In genomic region chr18:9950289-9951016, GRCh38 we compare ENCODE assay signal across 1 cellular context.
TF ChIP-seq lines count a peak whose summit lies in the region.

No MANE protein-coding gene starts in this region.

TF ChIP-seq in GM23338, 12 proteins besides CTCF, POLR2A, EP300 and RAD21 (continued from another document):
- TF ChIP-seq, protein P1, sequence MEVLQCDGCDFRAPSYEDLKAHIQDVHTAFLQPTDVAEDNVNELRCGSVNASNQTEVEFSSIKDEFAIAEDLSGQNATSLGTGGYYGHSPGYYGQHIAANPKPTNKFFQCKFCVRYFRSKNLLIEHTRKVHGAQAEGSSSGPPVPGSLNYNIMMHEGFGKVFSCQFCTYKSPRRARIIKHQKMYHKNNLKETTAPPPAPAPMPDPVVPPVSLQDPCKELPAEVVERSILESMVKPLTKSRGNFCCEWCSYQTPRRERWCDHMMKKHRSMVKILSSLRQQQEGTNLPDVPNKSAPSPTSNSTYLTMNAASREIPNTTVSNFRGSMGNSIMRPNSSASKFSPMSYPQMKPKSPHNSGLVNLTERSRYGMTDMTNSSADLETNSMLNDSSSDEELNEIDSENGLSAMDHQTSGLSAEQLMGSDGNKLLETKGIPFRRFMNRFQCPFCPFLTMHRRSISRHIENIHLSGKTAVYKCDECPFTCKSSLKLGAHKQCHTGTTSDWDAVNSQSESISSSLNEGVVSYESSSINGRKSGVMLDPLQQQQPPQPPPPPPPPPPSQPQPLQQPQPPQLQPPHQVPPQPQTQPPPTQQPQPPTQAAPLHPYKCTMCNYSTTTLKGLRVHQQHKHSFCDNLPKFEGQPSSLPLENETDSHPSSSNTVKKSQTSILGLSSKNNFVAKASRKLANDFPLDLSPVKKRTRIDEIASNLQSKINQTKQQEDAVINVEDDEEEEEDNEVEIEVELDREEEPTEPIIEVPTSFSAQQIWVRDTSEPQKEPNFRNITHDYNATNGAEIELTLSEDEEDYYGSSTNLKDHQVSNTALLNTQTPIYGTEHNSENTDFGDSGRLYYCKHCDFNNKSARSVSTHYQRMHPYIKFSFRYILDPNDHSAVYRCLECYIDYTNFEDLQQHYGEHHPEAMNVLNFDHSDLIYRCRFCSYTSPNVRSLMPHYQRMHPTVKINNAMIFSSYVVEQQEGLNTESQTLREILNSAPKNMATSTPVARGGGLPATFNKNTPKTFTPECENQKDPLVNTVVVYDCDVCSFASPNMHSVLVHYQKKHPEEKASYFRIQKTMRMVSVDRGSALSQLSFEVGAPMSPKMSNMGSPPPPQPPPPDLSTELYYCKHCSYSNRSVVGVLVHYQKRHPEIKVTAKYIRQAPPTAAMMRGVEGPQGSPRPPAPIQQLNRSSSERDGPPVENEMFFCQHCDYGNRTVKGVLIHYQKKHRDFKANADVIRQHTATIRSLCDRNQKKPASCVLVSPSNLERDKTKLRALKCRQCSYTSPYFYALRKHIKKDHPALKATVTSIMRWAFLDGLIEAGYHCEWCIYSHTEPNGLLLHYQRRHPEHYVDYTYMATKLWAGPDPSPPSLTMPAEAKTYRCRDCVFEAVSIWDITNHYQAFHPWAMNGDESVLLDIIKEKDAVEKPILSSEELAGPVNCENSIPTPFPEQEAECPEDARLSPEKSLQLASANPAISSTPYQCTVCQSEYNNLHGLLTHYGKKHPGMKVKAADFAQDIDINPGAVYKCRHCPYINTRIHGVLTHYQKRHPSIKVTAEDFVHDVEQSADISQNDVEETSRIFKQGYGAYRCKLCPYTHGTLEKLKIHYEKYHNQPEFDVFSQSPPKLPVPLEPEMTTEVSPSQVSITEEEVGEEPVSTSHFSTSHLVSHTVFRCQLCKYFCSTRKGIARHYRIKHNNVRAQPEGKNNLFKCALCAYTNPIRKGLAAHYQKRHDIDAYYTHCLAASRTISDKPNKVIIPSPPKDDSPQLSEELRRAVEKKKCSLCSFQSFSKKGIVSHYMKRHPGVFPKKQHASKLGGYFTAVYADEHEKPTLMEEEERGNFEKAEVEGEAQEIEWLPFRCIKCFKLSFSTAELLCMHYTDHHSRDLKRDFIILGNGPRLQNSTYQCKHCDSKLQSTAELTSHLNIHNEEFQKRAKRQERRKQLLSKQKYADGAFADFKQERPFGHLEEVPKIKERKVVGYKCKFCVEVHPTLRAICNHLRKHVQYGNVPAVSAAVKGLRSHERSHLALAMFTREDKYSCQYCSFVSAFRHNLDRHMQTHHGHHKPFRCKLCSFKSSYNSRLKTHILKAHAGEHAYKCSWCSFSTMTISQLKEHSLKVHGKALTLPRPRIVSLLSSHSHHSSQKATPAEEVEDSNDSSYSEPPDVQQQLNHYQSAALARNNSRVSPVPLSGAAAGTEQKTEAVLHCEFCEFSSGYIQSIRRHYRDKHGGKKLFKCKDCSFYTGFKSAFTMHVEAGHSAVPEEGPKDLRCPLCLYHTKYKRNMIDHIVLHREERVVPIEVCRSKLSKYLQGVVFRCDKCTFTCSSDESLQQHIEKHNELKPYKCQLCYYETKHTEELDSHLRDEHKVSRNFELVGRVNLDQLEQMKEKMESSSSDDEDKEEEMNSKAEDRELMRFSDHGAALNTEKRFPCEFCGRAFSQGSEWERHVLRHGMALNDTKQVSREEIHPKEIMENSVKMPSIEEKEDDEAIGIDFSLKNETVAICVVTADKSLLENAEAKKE (CRISPR knock-in tag; IDR thresholded peaks at IDR 0.05) = no peak
- no peak for TF ChIP-seq JUNB (IDR thresholded peaks at IDR 0.05; ENCODE audit: unreplicated experiment)
- no peak for TF ChIP-seq EZH2phosphoT487 (IDR thresholded peaks at IDR 0.05; ENCODE audit: unreplicated experiment)
- TF ChIP-seq, protein P2, sequence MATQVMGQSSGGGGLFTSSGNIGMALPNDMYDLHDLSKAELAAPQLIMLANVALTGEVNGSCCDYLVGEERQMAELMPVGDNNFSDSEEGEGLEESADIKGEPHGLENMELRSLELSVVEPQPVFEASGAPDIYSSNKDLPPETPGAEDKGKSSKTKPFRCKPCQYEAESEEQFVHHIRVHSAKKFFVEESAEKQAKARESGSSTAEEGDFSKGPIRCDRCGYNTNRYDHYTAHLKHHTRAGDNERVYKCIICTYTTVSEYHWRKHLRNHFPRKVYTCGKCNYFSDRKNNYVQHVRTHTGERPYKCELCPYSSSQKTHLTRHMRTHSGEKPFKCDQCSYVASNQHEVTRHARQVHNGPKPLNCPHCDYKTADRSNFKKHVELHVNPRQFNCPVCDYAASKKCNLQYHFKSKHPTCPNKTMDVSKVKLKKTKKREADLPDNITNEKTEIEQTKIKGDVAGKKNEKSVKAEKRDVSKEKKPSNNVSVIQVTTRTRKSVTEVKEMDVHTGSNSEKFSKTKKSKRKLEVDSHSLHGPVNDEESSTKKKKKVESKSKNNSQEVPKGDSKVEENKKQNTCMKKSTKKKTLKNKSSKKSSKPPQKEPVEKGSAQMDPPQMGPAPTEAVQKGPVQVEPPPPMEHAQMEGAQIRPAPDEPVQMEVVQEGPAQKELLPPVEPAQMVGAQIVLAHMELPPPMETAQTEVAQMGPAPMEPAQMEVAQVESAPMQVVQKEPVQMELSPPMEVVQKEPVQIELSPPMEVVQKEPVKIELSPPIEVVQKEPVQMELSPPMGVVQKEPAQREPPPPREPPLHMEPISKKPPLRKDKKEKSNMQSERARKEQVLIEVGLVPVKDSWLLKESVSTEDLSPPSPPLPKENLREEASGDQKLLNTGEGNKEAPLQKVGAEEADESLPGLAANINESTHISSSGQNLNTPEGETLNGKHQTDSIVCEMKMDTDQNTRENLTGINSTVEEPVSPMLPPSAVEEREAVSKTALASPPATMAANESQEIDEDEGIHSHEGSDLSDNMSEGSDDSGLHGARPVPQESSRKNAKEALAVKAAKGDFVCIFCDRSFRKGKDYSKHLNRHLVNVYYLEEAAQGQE (IDR thresholded peaks at IDR 0.05; ENCODE audit: unreplicated experiment) = no peak
- TF ChIP-seq, protein P3, sequence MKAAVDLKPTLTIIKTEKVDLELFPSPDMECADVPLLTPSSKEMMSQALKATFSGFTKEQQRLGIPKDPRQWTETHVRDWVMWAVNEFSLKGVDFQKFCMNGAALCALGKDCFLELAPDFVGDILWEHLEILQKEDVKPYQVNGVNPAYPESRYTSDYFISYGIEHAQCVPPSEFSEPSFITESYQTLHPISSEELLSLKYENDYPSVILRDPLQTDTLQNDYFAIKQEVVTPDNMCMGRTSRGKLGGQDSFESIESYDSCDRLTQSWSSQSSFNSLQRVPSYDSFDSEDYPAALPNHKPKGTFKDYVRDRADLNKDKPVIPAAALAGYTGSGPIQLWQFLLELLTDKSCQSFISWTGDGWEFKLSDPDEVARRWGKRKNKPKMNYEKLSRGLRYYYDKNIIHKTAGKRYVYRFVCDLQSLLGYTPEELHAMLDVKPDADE (IDR thresholded peaks at IDR 0.05) = no peak
- no peak for TF ChIP-seq POLR2AphosphoS5 (IDR thresholded peaks at IDR 0.05; ENCODE audit: low read depth)
